Comparison of ENCODE assay signal across 22 cellular contexts in genomic region chr1:58804853-58805252, GRCh38. TPM values are rescaled to one million over a fixed set of nuclear protein-coding genes. Genes with fewer than 3 reads are reported as not detected.
DNase-seq lines count a peak whose midpoint lies in the region; ATAC-seq and TF ChIP-seq lines count a peak whose summit lies in the region.
"Had no signal": no experiment of that assay in that cellular context is flagged by ENCODE, and none has a peak within 500 bp of the region (broad histone marks: within the 10 kb centered on the region; RNA-seq: fewer than 3 reads in every experiment).

No MANE protein-coding gene starts in this region.

- no peak for TF ChIP-seq CTCF in PC-3 (conservative IDR thresholded peaks at IDR 0.05; ENCODE audit: low read depth, low read length)

- POLR2A ChIA-PET in PC-3 (lab: Charles Lee; ENCODE audit: unreplicated experiment): no interaction called here
- POLR2A ChIA-PET in activated CD4-positive, alpha-beta memory T cell treated with anti-CD3 and anti-CD28 coated beads, Interleukin-2, amount 10 ng/mL, durations not matched to agents 7 days and 5 days (lab: Charles Lee): no interaction called here

- no peaks in the 10 kb centered on the region for H3K27me3 ChIP-seq in PC-3 (ENCODE audit: low read length)
- H3K27me3 ChIP-seq: brain microvascular endothelial cell, heart right ventricle had no signal

- no peak overlapping the region for H3K4me3 ChIP-seq in PC-3 (ENCODE audit: low read length)
- H3K4me3 ChIP-seq: heart right ventricle had no signal

- H3F3A ChIP-seq in PC-3 (ENCODE audit: low read length, unreplicated experiment): no peaks in the 10 kb centered on the region

- H3K27ac ChIP-seq in PC-3 (ENCODE audit: low read length): no peak overlapping the region
- H3K27ac ChIP-seq: brain microvascular endothelial cell, heart right ventricle, RWPE1 had no signal

- no peaks in the 10 kb centered on the region for H3K9me2 ChIP-seq in PC-3 (replicated peaks; ENCODE audit: low read length)

- no peak overlapping the region for H2AFZ ChIP-seq in PC-3 (ENCODE audit: low read length)

- BruUV-seq in PC-3 (replicated peaks; lab: Mats Ljungman, UMichigan): no TSS peak

- CTCF ChIA-PET in PC-3 (lab: Charles Lee): no interaction called here
- CTCF ChIA-PET in activated CD4-positive, alpha-beta memory T cell treated with anti-CD3 and anti-CD28 coated beads, Interleukin-2, amount 10 ng/mL, durations not matched to agents 7 days and 5 days (lab: Charles Lee): no interaction called here

- no peaks in the 10 kb centered on the region for H3K36me3 Mint-ChIP-seq in stimulated activated naive CD8-positive, alpha-beta T cell treated with anti-CD3 and anti-CD28 coated beads, Interleukin-15, Interleukin-2, amounts not matched to agents 100 ng/mL and 50 ng/mL, for 24 hours (ENCODE audit: low read depth)
- peaks cover 3% of the 10 kb centered on the region for H3K36me3 Mint-ChIP-seq in activated CD4-positive, alpha-beta memory T cell treated with anti-CD3 and anti-CD28 coated beads, Interleukin-2, amount 10 ng/mL, durations not matched to agents 7 days and 5 days (ENCODE audit: low read depth)
- H3K36me3 Mint-ChIP-seq: type B pancreatic cell had no signal

- H3K9ac ChIP-seq in PC-3 (ENCODE audit: low read length): no peak overlapping the region

- no peaks in the 10 kb centered on the region for H3K9me3 ChIP-seq in PC-3 (ENCODE audit: low read length)

- ATAC-seq in stimulated activated naive CD8-positive, alpha-beta T cell treated with anti-CD3 and anti-CD28 coated beads, Interleukin-15, amount 100 ng/mL, for 72 hours: no peak
- ATAC-seq in PC-3: peak; percentile 71
- ATAC-seq in HG03571 (IDR thresholded peaks at IDR 0.05; ENCODE audit: unreplicated experiment): no peak
- ATAC-seq in HG03159 (IDR thresholded peaks at IDR 0.05; ENCODE audit: unreplicated experiment): no peak
- ATAC-seq: heart right ventricle had no signal

- no peak overlapping the region for H3K4me3 Mint-ChIP-seq in stimulated activated naive CD8-positive, alpha-beta T cell treated with anti-CD3 and anti-CD28 coated beads, Interleukin-15, Interleukin-2, amounts not matched to agents 100 ng/mL and 50 ng/mL, for 24 hours
- no peak overlapping the region for H3K4me3 Mint-ChIP-seq in stimulated activated naive CD8-positive, alpha-beta T cell treated with anti-CD3 and anti-CD28 coated beads, Interleukin-15, amount 100 ng/mL, for 72 hours
- no peak overlapping the region for H3K4me3 Mint-ChIP-seq in activated CD4-positive, alpha-beta memory T cell treated with anti-CD3 and anti-CD28 coated beads, Interleukin-2, amount 10 ng/mL, durations not matched to agents 7 days and 5 days
- H3K4me3 Mint-ChIP-seq: CD4-positive, alpha-beta memory T cell; T-helper 1 cell treated with Interleukin-12 subunit alpha and Interleukin-12 subunit beta and Interleukin-4 antibody, amounts not matched to agents 30 μg/mL and 1 μg/mL, for 36 hours; type B pancreatic cell had no signal

- no peaks in the 10 kb centered on the region for H3K27me3 Mint-ChIP-seq in stimulated activated naive CD8-positive, alpha-beta T cell treated with anti-CD3 and anti-CD28 coated beads, Interleukin-15, Interleukin-2, amounts not matched to agents 100 ng/mL and 50 ng/mL, for 24 hours
- no peaks in the 10 kb centered on the region for H3K27me3 Mint-ChIP-seq in stimulated activated naive CD8-positive, alpha-beta T cell treated with anti-CD3 and anti-CD28 coated beads, Interleukin-15, amount 100 ng/mL, for 72 hours
- no peaks in the 10 kb centered on the region for H3K27me3 Mint-ChIP-seq in activated CD4-positive, alpha-beta memory T cell treated with anti-CD3 and anti-CD28 coated beads, Interleukin-2, amount 10 ng/mL, durations not matched to agents 7 days and 5 days
- H3K27me3 Mint-ChIP-seq: CD4-positive, alpha-beta memory T cell; type B pancreatic cell had no signal

- H3K79me2 ChIP-seq in PC-3 (ENCODE audit: low read length): no peaks in the 10 kb centered on the region

- no peak overlapping the region for H3K4me2 ChIP-seq in PC-3 (ENCODE audit: low read length)

- peaks cover 30% of the 10 kb centered on the region for H3K4me1 Mint-ChIP-seq in stimulated activated naive CD8-positive, alpha-beta T cell treated with anti-CD3 and anti-CD28 coated beads, Interleukin-15, Interleukin-2, amounts not matched to agents 100 ng/mL and 50 ng/mL, for 24 hours (ENCODE audit: low read depth)
- peaks cover 19% of the 10 kb centered on the region for H3K4me1 Mint-ChIP-seq in stimulated activated naive CD8-positive, alpha-beta T cell treated with anti-CD3 and anti-CD28 coated beads, Interleukin-15, amount 100 ng/mL, for 72 hours
- H3K4me1 Mint-ChIP-seq in activated CD4-positive, alpha-beta memory T cell treated with anti-CD3 and anti-CD28 coated beads, Interleukin-2, amount 10 ng/mL, durations not matched to agents 7 days and 5 days: peaks cover 2% of the 10 kb centered on the region

- H4K20me1 ChIP-seq in PC-3 (ENCODE audit: low read length): no peaks in the 10 kb centered on the region

- no peaks in the 10 kb centered on the region for H3K4me1 ChIP-seq in PC-3 (ENCODE audit: insufficient read depth, low read length)

- H3K9me3 Mint-ChIP-seq in stimulated activated naive CD8-positive, alpha-beta T cell treated with anti-CD3 and anti-CD28 coated beads, Interleukin-15, Interleukin-2, amounts not matched to agents 100 ng/mL and 50 ng/mL, for 24 hours: no peaks in the 10 kb centered on the region
- no peaks in the 10 kb centered on the region for H3K9me3 Mint-ChIP-seq in stimulated activated naive CD8-positive, alpha-beta T cell treated with anti-CD3 and anti-CD28 coated beads, Interleukin-15, amount 100 ng/mL, for 72 hours
- peaks cover 2% of the 10 kb centered on the region for H3K9me3 Mint-ChIP-seq in activated CD4-positive, alpha-beta memory T cell treated with anti-CD3 and anti-CD28 coated beads, Interleukin-2, amount 10 ng/mL, durations not matched to agents 7 days and 5 days
- H3K9me3 Mint-ChIP-seq: CD4-positive, alpha-beta memory T cell; T-helper 1 cell treated with Interleukin-12 subunit alpha and Interleukin-12 subunit beta and Interleukin-4 antibody, amounts not matched to agents 30 μg/mL and 1 μg/mL, for 36 hours had no signal

- intact Hi-C loops in PC-3 (cut with micrococcal nuclease): no loop called here

- H3K36me3 ChIP-seq in PC-3 (ENCODE audit: low read depth, low read length): no peaks in the 10 kb centered on the region
- H3K36me3 ChIP-seq: brain microvascular endothelial cell, heart right ventricle had no signal

- peak overlapping the region; percentile 64 for H3K27ac Mint-ChIP-seq in stimulated activated naive CD8-positive, alpha-beta T cell treated with anti-CD3 and anti-CD28 coated beads, Interleukin-15, Interleukin-2, amounts not matched to agents 100 ng/mL and 50 ng/mL, for 24 hours
- no peak overlapping the region for H3K27ac Mint-ChIP-seq in stimulated activated naive CD8-positive, alpha-beta T cell treated with anti-CD3 and anti-CD28 coated beads, Interleukin-15, amount 100 ng/mL, for 72 hours
- no peak overlapping the region for H3K27ac Mint-ChIP-seq in activated CD4-positive, alpha-beta memory T cell treated with anti-CD3 and anti-CD28 coated beads, Interleukin-2, amount 10 ng/mL, durations not matched to agents 7 days and 5 days
- H3K27ac Mint-ChIP-seq: T-helper 1 cell treated with Interleukin-12 subunit alpha and Interleukin-12 subunit beta and Interleukin-4 antibody, amounts not matched to agents 30 μg/mL and 1 μg/mL, for 36 hours; type B pancreatic cell had no signal

- no peak for DNase-seq in stimulated activated naive CD8-positive, alpha-beta T cell treated with anti-CD3 and anti-CD28 coated beads, Interleukin-15, amount 100 ng/mL, for 72 hours
- DNase-seq in PC-3 (peak; percentile 18), iPS-NIHi11 (ENCODE audit: low spot score) (peak; percentile 22), COLO829 (ENCODE audit: low spot score) (no peak)
- no peak for DNase-seq in activated CD4-positive, alpha-beta memory T cell treated with anti-CD3 and anti-CD28 coated beads, Interleukin-2, amount 10 ng/mL, durations not matched to agents 7 days and 5 days
- DNase-seq: ACHN; activated CD4-positive, CD25-positive, alpha-beta regulatory T cell treated with anti-CD3 and anti-CD28 coated beads, Interleukin-2, amount 50 U/mL, for 72 hours; activated naive CD4-positive, alpha-beta T cell treated with anti-CD3 and anti-CD28 coated beads, Interleukin-2, amount 50 U/mL, for 16 hours; brain microvascular endothelial cell; CD4-positive, alpha-beta memory T cell; EL; heart right ventricle; kidney glomerular epithelial cell; NCI-H1694 treated with DMSO at 0.1 percent for 48 hours; NCI-H524 treated with DMSO at 0.1 percent for 48 hours; stimulated activated CD4-positive, alpha-beta T cell treated with anti-CD3 and anti-CD28 coated beads, Interleukin-4, amount 100 ng/mL, for 24 hours had no signal

RNA-seq across cellular contexts. Expression of gene JUN, which starts 21.0 kb away (rescaled TPM):
- 73.6 and 95.1 TPM in 2 replicates for total RNA-seq in PC-3 (2014; rRNA removed)
- 10 to 100 TPM; 31.1 to 32.3 TPM for total RNA-seq in activated CD4-positive, alpha-beta memory T cell treated with anti-CD3 and anti-CD28 coated beads, Interleukin-2, amount 10 ng/mL, durations not matched to agents 7 days and 5 days

Comparison
In these comparisons a context has a peak if more than half of its experiments do, and no peak if none do; other contexts are left out.
1. DNase-seq: peak in PC-3 (single experiment) and iPS-NIHi11 (single experiment); none in stimulated activated naive CD8-positive, alpha-beta T cell treated with anti-CD3 and anti-CD28 coated beads, Interleukin-15, amount 100 ng/mL, for 72 hours (0 of 2), COLO829 (single experiment) and activated CD4-positive, alpha-beta memory T cell treated with anti-CD3 and anti-CD28 coated beads, Interleukin-2, amount 10 ng/mL, durations not matched to agents 7 days and 5 days (single experiment).